In the genomic region with DNA sequence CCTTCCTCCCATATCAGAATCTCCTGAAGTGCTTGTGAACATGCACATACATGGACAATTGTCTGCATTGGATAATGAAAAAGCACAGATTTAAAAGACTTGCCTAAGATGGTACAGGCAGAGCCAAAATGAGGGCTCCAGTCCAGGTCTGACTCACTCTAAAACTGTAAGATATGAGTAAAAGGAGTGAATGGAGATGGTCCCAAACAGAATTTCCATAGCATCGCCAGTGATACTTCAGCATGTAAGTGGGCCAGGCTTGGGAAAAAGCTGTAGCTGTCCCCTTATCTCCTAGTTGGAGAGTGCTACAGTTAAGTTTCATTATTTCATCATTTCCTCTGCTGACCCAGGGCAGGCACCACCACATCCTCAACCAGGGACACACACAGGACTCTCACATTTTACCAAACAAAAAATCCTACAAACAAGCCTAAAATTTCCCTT, we compare ENCODE assay signal across 13 cellular contexts. TPM values are rescaled to one million over a fixed set of nuclear protein-coding genes. Genes with fewer than 3 reads are reported as not detected.
DNase-seq lines count a peak whose midpoint lies in the region; ATAC-seq and TF ChIP-seq lines count a peak whose summit lies in the region.
"Had no signal": no experiment of that assay in that cellular context is flagged by ENCODE, and none has a peak within 500 bp of the region (broad histone marks: within the 10 kb centered on the region; RNA-seq: fewer than 3 reads in every experiment).

No MANE protein-coding gene starts in this region.

- H3K27me3 ChIP-seq in brain microvascular endothelial cell (replicated peaks): no peaks in the 10 kb centered on the region
- no peaks in the 10 kb centered on the region for H3K27me3 ChIP-seq in naive thymus-derived CD4-positive, alpha-beta T cell (ENCODE audit: control insufficient read depth in 2 of 2, insufficient read depth in 2 of 2, low read length in 2 of 2)
- H3K27me3 ChIP-seq: tibial artery had no signal

- DNase-seq in activated CD8-positive, alpha-beta memory T cell treated with anti-CD3 and anti-CD28 coated beads, Interleukin-2, amount 10 ng/mL, durations not matched to agents 7 days and 5 days: peak; percentile 51
- DNase-seq in activated CD8-positive, alpha-beta memory T cell treated with anti-CD3 and anti-CD28 coated beads for 24 hours: no peak
- DNase-seq in NB4 (ENCODE audit: low read depth) (peak; percentile 57), brain microvascular endothelial cell (peak; percentile 75), iPS-NIHi7 (ENCODE audit: extremely low spot score) (no peak), substantia nigra (lab: John Stamatoyannopoulos, UW) (no peak)
- no peak for DNase-seq in naive thymus-derived CD4-positive, alpha-beta T cell
- DNase-seq: amygdala, NCI-H2029, retina, T-helper 17 cell, tibial artery had no signal

- CTCF ChIA-PET in activated CD8-positive, alpha-beta memory T cell treated with anti-CD3 and anti-CD28 coated beads, Interleukin-2, amount 10 ng/mL, durations not matched to agents 7 days and 5 days (lab: Charles Lee): interaction anchor here (0.8 to 2.0 kb wide), 9 partner anchors 11 to 141 kb away, joined by 3 to 7 read pairs (median 4); partner anchors contain the start of gene IL6
- CTCF ChIA-PET in naive thymus-derived CD4-positive, alpha-beta T cell (lab: Charles Lee): no interaction called here

- H3K36me3 ChIP-seq in brain microvascular endothelial cell (replicated peaks): no peaks in the 10 kb centered on the region
- no peaks in the 10 kb centered on the region for H3K36me3 ChIP-seq in naive thymus-derived CD4-positive, alpha-beta T cell (ENCODE audit: control insufficient read depth in 2 of 3, insufficient read depth in 3 of 3, low read length in 3 of 3)
- H3K36me3 ChIP-seq: tibial artery had no signal

- no peak overlapping the region for H3K27ac ChIP-seq in brain microvascular endothelial cell
- H3K27ac ChIP-seq in naive thymus-derived CD4-positive, alpha-beta T cell (ENCODE audit: low read depth, low read length): no peak overlapping the region
- H3K27ac ChIP-seq in substantia nigra (ENCODE audit: low read depth, low read length, poor library complexity, severe bottlenecking): no peak overlapping the region
- H3K27ac ChIP-seq: tibial artery had no signal

- intact Hi-C loops in naive thymus-derived CD4-positive, alpha-beta T cell (cut with micrococcal nuclease): loop anchor here in 1 of 2 donors (2.0 to 5.0 kb wide), 2 partner anchors 26 to 528 kb away; partner anchors contain the start of gene IL6

- TF ChIP-seq CTCF in NB4 (IDR thresholded peaks at IDR 0.05; ENCODE audit: low read depth, low read length) (no peak), brain microvascular endothelial cell (IDR thresholded peaks at IDR 0.05; ENCODE audit: low read depth, low read length, missing control alignments) (no peak)

- H3K4me1 ChIP-seq in naive thymus-derived CD4-positive, alpha-beta T cell (ENCODE audit: control insufficient read depth in 2 of 2, insufficient read depth in 2 of 2, low read length in 2 of 2): peaks cover 3 to 24% of the 10 kb centered on the region in 2 donors
- H3K4me1 ChIP-seq: tibial artery had no signal

- no peak overlapping the region for H3K4me3 ChIP-seq in NB4 (ENCODE audit: low read depth, low read length)
- H3K4me3 ChIP-seq in brain microvascular endothelial cell (ENCODE audit: low read depth, low read length): no peak overlapping the region
- H3K4me3 ChIP-seq in naive thymus-derived CD4-positive, alpha-beta T cell (ENCODE audit: low read length): no peak overlapping the region
- H3K4me3 ChIP-seq: tibial artery had no signal

- TF ChIP-seq POLR2A in NB4 (IDR thresholded peaks at IDR 0.05; ENCODE audit: extremely low read depth, insufficient read length): no peak

- H3K27me3 Mint-ChIP-seq in activated CD8-positive, alpha-beta memory T cell treated with anti-CD3 and anti-CD28 coated beads, Interleukin-2, amount 10 ng/mL, durations not matched to agents 7 days and 5 days: peaks cover 30% of the 10 kb centered on the region
- H3K27me3 Mint-ChIP-seq in naive thymus-derived CD4-positive, alpha-beta T cell: peaks cover 0 to 10% (median 0%) of the 10 kb centered on the region in 5 donors

- no peaks in the 10 kb centered on the region for H3K9me3 Mint-ChIP-seq in activated CD8-positive, alpha-beta memory T cell treated with anti-CD3 and anti-CD28 coated beads, Interleukin-2, amount 10 ng/mL, durations not matched to agents 7 days and 5 days (ENCODE audit: low read depth)
- no peaks in the 10 kb centered on the region for H3K9me3 Mint-ChIP-seq in naive thymus-derived CD4-positive, alpha-beta T cell

- no peak overlapping the region for H3K4me3 Mint-ChIP-seq in activated CD8-positive, alpha-beta memory T cell treated with anti-CD3 and anti-CD28 coated beads, Interleukin-2, amount 10 ng/mL, durations not matched to agents 7 days and 5 days
- peak overlapping the region in 1 of 10 donors; percentile 27 for H3K4me3 Mint-ChIP-seq in naive thymus-derived CD4-positive, alpha-beta T cell
- H3K4me3 Mint-ChIP-seq: T-helper 17 cell had no signal

- H3K36me3 Mint-ChIP-seq in activated CD8-positive, alpha-beta memory T cell treated with anti-CD3 and anti-CD28 coated beads, Interleukin-2, amount 10 ng/mL, durations not matched to agents 7 days and 5 days: peaks cover 11% of the 10 kb centered on the region
- peaks cover 0 to 10% (median 0%) of the 10 kb centered on the region in 5 donors for H3K36me3 Mint-ChIP-seq in naive thymus-derived CD4-positive, alpha-beta T cell

- peak; percentile 59 for ATAC-seq in activated CD8-positive, alpha-beta memory T cell treated with anti-CD3 and anti-CD28 coated beads, Interleukin-2, amount 10 ng/mL, durations not matched to agents 7 days and 5 days
- peak; percentile 22 for ATAC-seq in naive thymus-derived CD4-positive, alpha-beta T cell
- no peak for ATAC-seq in HG03139 (IDR thresholded peaks at IDR 0.05; ENCODE audit: unreplicated experiment)
- ATAC-seq: T-helper 17 cell had no signal

- in situ Hi-C loops in brain microvascular endothelial cell (cut with HindIII; ENCODE audit: low pct_ligation_motif_present, low sequenced_read_pairs): no loop called here

- POLR2A ChIA-PET in naive thymus-derived CD4-positive, alpha-beta T cell (lab: Charles Lee): interaction anchor here (1.4 kb wide), 1 partner anchor 11 kb away, joined by 3 read pairs; no protein-coding TSS in a partner anchor

- peak overlapping the region; percentile 73 for H3K27ac Mint-ChIP-seq in activated CD8-positive, alpha-beta memory T cell treated with anti-CD3 and anti-CD28 coated beads, Interleukin-2, amount 10 ng/mL, durations not matched to agents 7 days and 5 days
- H3K27ac Mint-ChIP-seq in naive thymus-derived CD4-positive, alpha-beta T cell: no peak overlapping the region
- H3K27ac Mint-ChIP-seq: T-helper 17 cell had no signal

- H3K4me1 Mint-ChIP-seq in activated CD8-positive, alpha-beta memory T cell treated with anti-CD3 and anti-CD28 coated beads, Interleukin-2, amount 10 ng/mL, durations not matched to agents 7 days and 5 days: peaks cover 51% of the 10 kb centered on the region
- peaks cover 17 to 53% (median 28%) of the 10 kb centered on the region in 7 donors for H3K4me1 Mint-ChIP-seq in naive thymus-derived CD4-positive, alpha-beta T cell

- H3K9me3 ChIP-seq in naive thymus-derived CD4-positive, alpha-beta T cell (ENCODE audit: control insufficient read depth in 2 of 3, low read length in 3 of 3): no peaks in the 10 kb centered on the region
- H3K9me3 ChIP-seq: tibial artery had no signal

RNA-seq across cellular contexts. Expression of gene IL6, which starts 26.4 kb away (rescaled TPM):
- under 1 TPM in 1 of 2 experiments, not detected in 1; 0.66 TPM for total RNA-seq in activated CD8-positive, alpha-beta memory T cell treated with anti-CD3 and anti-CD28 coated beads, Interleukin-2, amount 10 ng/mL, durations not matched to agents 7 days and 5 days
- 1 to 10 TPM in 2 of 5 experiments, under 1 TPM in 1, not detected in 2; 0.64 to 3.0 (median 1.0) TPM for total RNA-seq in naive thymus-derived CD4-positive, alpha-beta T cell
- under 1 TPM in 1 of 2 donors, not detected in 1; 0.73 TPM for polyA plus RNA-seq in naive thymus-derived CD4-positive, alpha-beta T cell

Comparison
In these comparisons a context has a peak if more than half of its experiments do, and no peak if none do; other contexts are left out.
1. DNase-seq: peak in activated CD8-positive, alpha-beta memory T cell treated with anti-CD3 and anti-CD28 coated beads, Interleukin-2, amount 10 ng/mL, durations not matched to agents 7 days and 5 days (single experiment), NB4 (single experiment) and brain microvascular endothelial cell (single experiment); none in activated CD8-positive, alpha-beta memory T cell treated with anti-CD3 and anti-CD28 coated beads for 24 hours (single experiment), naive thymus-derived CD4-positive, alpha-beta T cell (0 of 9), iPS-NIHi7 (single experiment) and substantia nigra (0 of 49).